ENCODE assay signal across 8 cellular contexts in genomic region chr1:108559215-108560142, GRCh38.
A peak's percentile ranks its signal among the peaks of the same experiment; 100 is the strongest.
DNase-seq lines count a peak whose midpoint lies in the region; ATAC-seq and TF ChIP-seq lines count a peak whose summit lies in the region.

TSS of gene EEIG2 (plus strand) at chr1:108560100. CDS start at chr1:108560429, 329 bp downstream.

- ATAC-seq in GM18907 (IDR thresholded peaks at IDR 0.05; ENCODE audit: unreplicated experiment) = peak; percentile 82
- ATAC-seq in HG03135 (IDR thresholded peaks at IDR 0.05; ENCODE audit: unreplicated experiment) = peak; percentile 79

- TF ChIP-seq CTCF in AG10803 (conservative IDR thresholded peaks at IDR 0.05; ENCODE audit: low read length) = no peak; the same call in 1 of the 2 replicates

- DNase-seq in AG10803 (ENCODE audit: low read depth) (peak; percentile 78), NCI-H2227 (lab: John Stamatoyannopoulos, UW; ENCODE audit: unreplicated experiment) (peak; percentile 92), kidney tubule cell (ENCODE audit: low spot score) (peak; percentile 88)
- peak; percentile 71 to 85 (median 76) for DNase-seq in activated CD4-positive, CD25-positive, alpha-beta regulatory T cell (lab: John Stamatoyannopoulos, UW)
- peak; percentile 88 for DNase-seq in central memory CD4-positive, alpha-beta T cell
- peak; percentile 71 to 88 for DNase-seq in stimulated activated CD4-positive, alpha-beta T cell treated with anti-CD3 and anti-CD28 coated beads, Interleukin-15, amount 100 ng/mL, for 48 hours (ENCODE audit: low read depth in 2 of 2)

- peak within 1 kb of the TSS; percentile 82 for H3K4me3 ChIP-seq in AG10803 (ENCODE audit: low read length)

Comparison
In these comparisons a context has a peak if more than half of its experiments do, and no peak if none do; other contexts are left out.
1. Peak in every context shown above with its lines: DNase-seq, ATAC-seq and H3K4me3 ChIP-seq.